In the genomic region with DNA sequence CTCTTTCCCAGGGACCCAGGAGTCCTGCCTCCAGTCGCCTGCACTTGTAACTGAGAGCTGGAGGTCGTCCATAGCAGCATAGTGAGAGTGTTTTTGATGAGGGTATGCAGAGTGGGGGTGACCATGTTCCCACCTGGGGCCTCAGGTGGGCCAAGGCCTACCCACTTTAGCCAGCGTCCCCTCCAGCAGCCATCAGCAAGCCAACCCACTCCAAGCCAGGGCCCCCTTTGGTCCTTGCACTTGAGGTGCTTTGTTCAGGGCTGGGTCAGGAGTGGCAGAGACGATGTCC, we compare ENCODE assay signal across 11 cellular contexts. TPM values are rescaled to one million over a fixed set of nuclear protein-coding genes. Genes with fewer than 3 reads are reported as not detected.
DNase-seq lines count a peak whose midpoint lies in the region; ATAC-seq and TF ChIP-seq lines count a peak whose summit lies in the region.
"Had no signal": no experiment of that assay in that cellular context is flagged by ENCODE, and none has a peak within 500 bp of the region (broad histone marks: within the 10 kb centered on the region; RNA-seq: fewer than 3 reads in every experiment).

No MANE protein-coding gene starts in this region.

- no peaks in the 10 kb centered on the region for H3F3A ChIP-seq in Loucy (ENCODE audit: low read depth)

- H3K27me3 ChIP-seq in CD8-positive, alpha-beta memory T cell (ENCODE audit: insufficient read depth, low read length, poor library complexity, severe bottlenecking): no peaks in the 10 kb centered on the region
- H3K27me3 ChIP-seq in Loucy (ENCODE audit: insufficient read depth, low read length, poor library complexity, severe bottlenecking): no peaks in the 10 kb centered on the region
- peaks cover 0 to 32% (median 4%) of the 10 kb centered on the region in 3 experiments for H3K27me3 ChIP-seq in neuronal stem cell (ENCODE audit: control insufficient read depth in 3 of 3, insufficient read depth in 3 of 3, low read depth in 1 of 3, low read length in 3 of 3)

- no peak overlapping the region for H3K18ac ChIP-seq in neuronal stem cell (ENCODE audit: low read length)

- peaks cover 35% of the 10 kb centered on the region for H3K4me1 ChIP-seq in CD8-positive, alpha-beta memory T cell (ENCODE audit: insufficient read depth, low read length)
- H3K4me1 ChIP-seq in Loucy (ENCODE audit: insufficient read depth, low read length, poor library complexity, severe bottlenecking): no peaks in the 10 kb centered on the region
- H3K4me1 ChIP-seq in neuronal stem cell (ENCODE audit: control insufficient read depth in 2 of 2, insufficient read depth in 1 of 2, low read depth in 1 of 2, low read length in 2 of 2): no peaks in the 10 kb centered on the region

- peak overlapping the region; percentile 84 to 99 (median 90) for H3K27ac Mint-ChIP-seq in CD8-positive, alpha-beta memory T cell
- H3K27ac Mint-ChIP-seq in activated naive CD8-positive, alpha-beta T cell treated with anti-CD3 and anti-CD28 coated beads, Interleukin-2, amount 10 ng/mL, durations not matched to agents 7 days and 5 days: peak overlapping the region; percentile 89

- H3K4me3 ChIP-seq in CD8-positive, alpha-beta memory T cell (ENCODE audit: low read length): no peak overlapping the region
- H3K4me3 ChIP-seq in Loucy (ENCODE audit: low read length, poor library complexity, severe bottlenecking) (no peak overlapping the region), neuronal stem cell (ENCODE audit: low read length in 2 of 2) (no peak overlapping the region)

- H3K36me3 ChIP-seq in CD8-positive, alpha-beta memory T cell (ENCODE audit: insufficient read depth, low read length): peaks cover 19% of the 10 kb centered on the region
- peaks cover 11% of the 10 kb centered on the region; the same call in 1 of the 2 replicates for H3K36me3 ChIP-seq in Loucy (ENCODE audit: insufficient read depth, low read length)
- H3K36me3 ChIP-seq in neuronal stem cell (replicated peaks in 1 of 2; ENCODE audit: control insufficient read depth in 2 of 2, insufficient read depth in 2 of 2, low read length in 2 of 2): no peaks in the 10 kb centered on the region

- H3K14ac ChIP-seq in neuronal stem cell (ENCODE audit: low read length): no peak overlapping the region

- H3K23ac ChIP-seq in neuronal stem cell (ENCODE audit: low read depth, low read length, poor library complexity): no peak overlapping the region

- no peak for ATAC-seq in activated naive CD8-positive, alpha-beta T cell treated with anti-CD3 and anti-CD28 coated beads, Interleukin-2, amount 10 ng/mL, durations not matched to agents 7 days and 5 days (ENCODE audit: low read depth)
- no peak for ATAC-seq in HG02884 (IDR thresholded peaks at IDR 0.05; ENCODE audit: unreplicated experiment)

- no peaks in the 10 kb centered on the region for H3K79me1 ChIP-seq in neuronal stem cell (ENCODE audit: low read depth, low read length)

- no peaks in the 10 kb centered on the region for H3K9me3 Mint-ChIP-seq in CD8-positive, alpha-beta memory T cell
- H3K9me3 Mint-ChIP-seq in activated naive CD8-positive, alpha-beta T cell treated with anti-CD3 and anti-CD28 coated beads, Interleukin-2, amount 10 ng/mL, durations not matched to agents 7 days and 5 days: no peaks in the 10 kb centered on the region

- H2BK120ac ChIP-seq in neuronal stem cell (ENCODE audit: low read depth, low read length): no peak overlapping the region

- no peaks in the 10 kb centered on the region for H4K20me1 ChIP-seq in Loucy (ENCODE audit: insufficient read depth, low read length, poor library complexity, severe bottlenecking)

- H3K4me1 Mint-ChIP-seq in CD8-positive, alpha-beta memory T cell: peaks cover 35 to 42% (median 36%) of the 10 kb centered on the region in 3 donors
- peaks cover 30% of the 10 kb centered on the region for H3K4me1 Mint-ChIP-seq in activated naive CD8-positive, alpha-beta T cell treated with anti-CD3 and anti-CD28 coated beads, Interleukin-2, amount 10 ng/mL, durations not matched to agents 7 days and 5 days

- no peak overlapping the region for H2BK5ac ChIP-seq in neuronal stem cell (ENCODE audit: low read length)

- H3K9me2 ChIP-seq in Loucy (replicated peaks; ENCODE audit: low read depth, low read length): no peaks in the 10 kb centered on the region

- peaks cover 0 to 3% of the 10 kb centered on the region in 2 donors for H3K27me3 Mint-ChIP-seq in CD8-positive, alpha-beta memory T cell
- H3K27me3 Mint-ChIP-seq in activated naive CD8-positive, alpha-beta T cell treated with anti-CD3 and anti-CD28 coated beads, Interleukin-2, amount 10 ng/mL, durations not matched to agents 7 days and 5 days: no peaks in the 10 kb centered on the region

- H3K27ac ChIP-seq in CD8-positive, alpha-beta memory T cell (ENCODE audit: low read depth, low read length): peak overlapping the region; percentile 57
- H3K27ac ChIP-seq in neuronal stem cell (replicated peaks; ENCODE audit: low read length): no peak overlapping the region

- peak overlapping the region in 4 of 7 donors; percentile 35 to 71 (median 54) for H3K4me3 Mint-ChIP-seq in CD8-positive, alpha-beta memory T cell
- peak overlapping the region; percentile 58 for H3K4me3 Mint-ChIP-seq in activated naive CD8-positive, alpha-beta T cell treated with anti-CD3 and anti-CD28 coated beads, Interleukin-2, amount 10 ng/mL, durations not matched to agents 7 days and 5 days

- POLR2A ChIA-PET in CD8-positive, alpha-beta memory T cell (lab: Charles Lee): no interaction called here
- POLR2A ChIA-PET in activated naive CD8-positive, alpha-beta T cell treated with anti-CD3 and anti-CD28 coated beads, Interleukin-2, amount 10 ng/mL, durations not matched to agents 7 days and 5 days (lab: Charles Lee): interaction anchor here (1.6 to 8.3 kb wide), 3 partner anchors 12 to 19 kb away, joined by 4 to 111 read pairs (median 74); a partner anchor contains a TSS

- H3K4ac ChIP-seq in neuronal stem cell (ENCODE audit: low read length): no peak overlapping the region

- H4K8ac ChIP-seq in neuronal stem cell (ENCODE audit: low read depth, low read length): no peak overlapping the region

- peak overlapping the region; percentile 3 for H2AK5ac ChIP-seq in neuronal stem cell (ENCODE audit: low read depth, low read length)

- H2BK15ac ChIP-seq in neuronal stem cell (ENCODE audit: low read length): no peak overlapping the region

- CTCF ChIA-PET in CD8-positive, alpha-beta memory T cell (lab: Charles Lee): interaction anchor here (1.1 to 4.5 kb wide), 7 partner anchors 8 to 98 kb away, joined by 3 to 27 read pairs (median 10); a partner anchor contains a TSS

- H2AFZ ChIP-seq in Loucy (ENCODE audit: low read length) (no peak overlapping the region), neuronal stem cell (ENCODE audit: low read length) (peak overlapping the region; percentile 23)

- no peak overlapping the region for H3K4me2 ChIP-seq in Loucy (ENCODE audit: low read depth, low read length, poor library complexity, severe bottlenecking)
- no peak overlapping the region for H3K4me2 ChIP-seq in neuronal stem cell (ENCODE audit: insufficient read depth, low read length, poor library complexity, severe bottlenecking)

- no peak overlapping the region for H2BK12ac ChIP-seq in neuronal stem cell (ENCODE audit: low read length)

- H4K91ac ChIP-seq in neuronal stem cell (ENCODE audit: low read depth, low read length, poor library complexity): no peak overlapping the region

- H3K9ac ChIP-seq in Loucy (ENCODE audit: low read depth, low read length, poor library complexity, severe bottlenecking): no peak overlapping the region
- no peak overlapping the region for H3K9ac ChIP-seq in neuronal stem cell (ENCODE audit: low read depth, low read length, poor library complexity)

- H3K36me3 Mint-ChIP-seq in CD8-positive, alpha-beta memory T cell: peaks cover 0 to 30% (median 1%) of the 10 kb centered on the region in 3 donors
- H3K36me3 Mint-ChIP-seq in activated naive CD8-positive, alpha-beta T cell treated with anti-CD3 and anti-CD28 coated beads, Interleukin-2, amount 10 ng/mL, durations not matched to agents 7 days and 5 days: peaks cover 11% of the 10 kb centered on the region

- no peaks in the 10 kb centered on the region for H3K9me3 ChIP-seq in CD8-positive, alpha-beta memory T cell (ENCODE audit: low read length)
- H3K9me3 ChIP-seq in Loucy (ENCODE audit: insufficient read depth, low read depth, low read length): no peaks in the 10 kb centered on the region
- H3K9me3 ChIP-seq in neuronal stem cell (replicated peaks in 1 of 2; ENCODE audit: control insufficient read depth in 2 of 2, insufficient read depth in 1 of 2, low read depth in 1 of 2, low read length in 2 of 2): no peaks in the 10 kb centered on the region

- no CpG with 5 or more reads among the region's 4 CpGs for WGBS in neuronal stem cell (ENCODE audit: extremely low coverage in 2 of 2, insufficient read length in 2 of 2, insufficient replicate concordance in 1 of 2), 2 donors

- DNase-seq in CD8-positive, alpha-beta memory T cell: no peak
- DNase-seq in activated naive CD8-positive, alpha-beta T cell treated with anti-CD3 and anti-CD28 coated beads, Interleukin-2, amount 10 ng/mL, durations not matched to agents 7 days and 5 days: no peak
- DNase-seq in neuronal stem cell (ENCODE audit: low spot score) (no peak), GOT3 (lab: John Stamatoyannopoulos, UW) (no peak), RKO (ENCODE audit: low spot score) (no peak)
- DNase-seq: KG1 had no signal

- H3K79me2 ChIP-seq in Loucy (ENCODE audit: insufficient read depth, low read length): no peaks in the 10 kb centered on the region

- TF ChIP-seq CTCF in Loucy (conservative IDR thresholded peaks at IDR 0.05; ENCODE audit: low read length): peak; percentile 31; the same call in 1 of the 2 replicates

RNA-seq across cellular contexts. Expression of a gene that starts 11.9 kb away (rescaled TPM):
- 10 to 100 TPM; 85.8 to 91.3 TPM for total RNA-seq in CD8-positive, alpha-beta memory T cell
- 11.0 TPM for polyA plus RNA-seq in CD8-positive, alpha-beta memory T cell
- 10 to 100 TPM; 48.9 to 49.9 TPM for total RNA-seq in activated naive CD8-positive, alpha-beta T cell treated with anti-CD3 and anti-CD28 coated beads, Interleukin-2, amount 10 ng/mL, durations not matched to agents 7 days and 5 days
- 21.9 TPM for polyA plus RNA-seq in neuronal stem cell (2013, experiment 1 of 2)
- 20.9 TPM for polyA plus RNA-seq in neuronal stem cell (2013, experiment 2 of 2)

RNA-seq across cellular contexts. Expression of a gene that starts 14.1 kb away (rescaled TPM):
- 10 to 100 TPM; 93.8 to 97.6 TPM for total RNA-seq in CD8-positive, alpha-beta memory T cell
- polyA plus RNA-seq in CD8-positive, alpha-beta memory T cell: 8.3 TPM
- 10 to 100 TPM; 38.3 to 45.4 TPM for total RNA-seq in activated naive CD8-positive, alpha-beta T cell treated with anti-CD3 and anti-CD28 coated beads, Interleukin-2, amount 10 ng/mL, durations not matched to agents 7 days and 5 days
- polyA plus RNA-seq in neuronal stem cell (2013, experiment 1 of 2): 0.20 TPM
- 0.11 TPM for polyA plus RNA-seq in neuronal stem cell (2013, experiment 2 of 2)

RNA-seq across cellular contexts. Expression of a gene that starts 35.5 kb away (rescaled TPM):
- under 1 TPM; 0.68 to 0.80 TPM for total RNA-seq in CD8-positive, alpha-beta memory T cell
- not detected for polyA plus RNA-seq in CD8-positive, alpha-beta memory T cell
- total RNA-seq in activated naive CD8-positive, alpha-beta T cell treated with anti-CD3 and anti-CD28 coated beads, Interleukin-2, amount 10 ng/mL, durations not matched to agents 7 days and 5 days: 1 to 10 TPM; 1.9 to 2.0 TPM
- polyA plus RNA-seq in neuronal stem cell (2013, experiment 1 of 2): 0.03 TPM
- polyA plus RNA-seq in neuronal stem cell (2013, experiment 2 of 2): 0.12 TPM

RNA-seq across cellular contexts. Expression of a gene that starts 50.8 kb away (rescaled TPM):
- not detected for total RNA-seq in CD8-positive, alpha-beta memory T cell
- not detected for polyA plus RNA-seq in CD8-positive, alpha-beta memory T cell
- total RNA-seq in activated naive CD8-positive, alpha-beta T cell treated with anti-CD3 and anti-CD28 coated beads, Interleukin-2, amount 10 ng/mL, durations not matched to agents 7 days and 5 days: not detected
- not detected for polyA plus RNA-seq in neuronal stem cell (2013, experiment 1 of 2)
- not detected for polyA plus RNA-seq in neuronal stem cell (2013, experiment 2 of 2)
- total RNA-seq: renal cortical epithelial cell, subcutaneous adipose tissue had no signal
- polyA plus RNA-seq: esophagus had no signal
